Comparison of ENCODE assay signal across 17 cellular contexts in the genomic region with DNA sequence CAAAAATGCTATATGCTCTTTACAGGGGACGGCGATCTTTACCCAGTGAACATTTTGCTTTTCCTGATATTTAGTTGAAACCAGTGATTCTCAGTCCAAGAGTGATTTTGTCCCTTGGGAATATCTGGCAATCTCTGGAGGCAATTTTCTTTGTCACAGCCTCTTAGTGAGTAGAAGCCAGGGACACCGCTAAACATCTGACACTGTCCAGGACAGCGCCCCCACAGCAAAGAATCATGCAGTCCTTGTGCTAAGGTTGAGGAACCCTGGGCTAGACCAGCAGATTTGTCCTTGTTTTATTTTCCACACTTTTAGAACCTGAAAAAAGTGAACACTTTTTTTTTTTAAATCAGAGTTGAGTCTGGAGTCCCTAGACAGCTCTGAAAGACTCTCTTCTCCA. TPM values are rescaled to one million over a fixed set of nuclear protein-coding genes. Genes with fewer than 3 reads are reported as not detected.
A peak's percentile ranks its signal among the peaks of the same experiment; 100 is the strongest.
DNase-seq lines count a peak whose midpoint lies in the region; ATAC-seq, FAIRE-seq and TF ChIP-seq lines count a peak whose summit lies in the region.
"Had no signal": no experiment of that assay in that cellular context is flagged by ENCODE, and none has a peak within 500 bp of the region (broad histone marks: within the 10 kb centered on the region; RNA-seq: fewer than 3 reads in every experiment).

No MANE protein-coding gene starts in this region.

- H3K4me2 ChIP-seq in HCT116 (ENCODE audit: low read length): no peak overlapping the region

- peaks cover 5% of the 10 kb centered on the region; the same call in 1 of the 2 replicates for H4K20me1 ChIP-seq in HCT116 (ENCODE audit: insufficient read depth)

- H3K4me3 ChIP-seq in HCT116 (replicated peaks in 1 of 2; ENCODE audit: low read depth in 1 of 2, low read length in 2 of 2): no peak overlapping the region
- no peak overlapping the region for H3K4me3 ChIP-seq in RWPE2 (ENCODE audit: severe bottlenecking)
- H3K4me3 ChIP-seq: gastrocnemius medialis had no signal

- intact Hi-C loops in HCT116 (cut with micrococcal nuclease): no loop called here

- ATAC-seq in HCT116 (peak; percentile 58; the same call in 1 of the 2 replicates), RWPE2 (ENCODE audit: low read depth) (peak; percentile 4; the same call in 2 of the 3 replicates)
- ATAC-seq: activated T-helper 17 cell treated with anti-CD3 and anti-CD28 coated beads, Interleukin-2, amount 50 U/mL, for 72 hours; gastrocnemius medialis had no signal

- TF ChIP-seq POLR2A in HCT116 (IDR thresholded peaks at IDR 0.05; ENCODE audit: borderline replicate concordance, extremely low read depth, insufficient read depth, insufficient read length): no peak
- TF ChIP-seq POLR2A in H54 (IDR thresholded peaks at IDR 0.05; ENCODE audit: low read depth, low read length): no peak

- H3K27ac ChIP-seq in HCT116 (ENCODE audit: low read depth, low read length) (no peak overlapping the region), RWPE2 (ENCODE audit: poor library complexity, severe bottlenecking) (peak overlapping the region; percentile 91), caudate nucleus (ENCODE audit: low read depth, low read length) (peak overlapping the region; percentile 67)
- H3K27ac ChIP-seq: gastrocnemius medialis had no signal

- H3K9ac ChIP-seq in HCT116 (ENCODE audit: low read length): no peak overlapping the region

- CTCF ChIA-PET in HCT116 (lab: Charles Lee): no interaction called here

- DNase-seq in HCT116 (ENCODE audit: low read depth, low spot score) (no peak), RWPE2 (ENCODE audit: low spot score) (no peak), caudate nucleus (lab: John Stamatoyannopoulos, UW) (no peak), pons (ENCODE audit: low spot score) (peak; percentile 29), DMS 273 treated with DMSO at 0.1 percent for 48 hours (lab: John Stamatoyannopoulos, UW) (no peak), HTR-8/SVneo (ENCODE audit: insufficient read length, low spot score) (no peak), H54 (ENCODE audit: insufficient read length, low spot score) (no peak)
- DNase-seq in activated CD4-positive, alpha-beta T cell treated with anti-CD3 and anti-CD28 coated beads for 1 hour: no peak
- DNase-seq: activated CD4-positive, CD25-positive, alpha-beta regulatory T cell; AML-193; Caco-2; gastrocnemius medialis; NCI-H2081; NCI-H526 treated with DMSO at 0.1 percent for 48 hours; occipital lobe; stimulated activated CD4-positive, alpha-beta T cell treated with anti-CD3 and anti-CD28 coated beads, Interleukin-2, amount 100 ng/mL, for 48 hours had no signal

- peak in 2 of 3 experiments; percentile 17 to 19; a peak in 2 of 6 replicates for TF ChIP-seq CTCF in HCT116 (IDR thresholded peaks at IDR 0.05 in 2 of 3, conservative IDR thresholded peaks at IDR 0.05 in 1 of 3; ENCODE audit: borderline replicate concordance in 1 of 3, insufficient read depth in 1 of 3, low read depth in 2 of 3, low read length in 2 of 3)
- TF ChIP-seq CTCF in RWPE2 (IDR thresholded peaks at IDR 0.05; ENCODE audit: poor library complexity, severe bottlenecking): no peak

- RAD21 ChIA-PET in HCT116 (lab: Charles Lee; ENCODE audit: low non-redundant PET in 1 of 2, low total read pairs in 2 of 2, uncharacterized antibody in 2 of 2, unreplicated experiment in 2 of 2): no interaction called here

- peaks cover 86% of the 10 kb centered on the region for H3K79me2 ChIP-seq in HCT116 (ENCODE audit: insufficient read depth, low read length)

- H3K4me1 ChIP-seq in HCT116 (ENCODE audit: control insufficient read depth in 1 of 2, insufficient read depth in 2 of 2, low read length in 2 of 2): peaks cover 11 to 43% of the 10 kb centered on the region in 2 experiments; a peak in 3 of 4 replicates
- peaks cover 52% of the 10 kb centered on the region for H3K4me1 ChIP-seq in RWPE2 (ENCODE audit: insufficient read depth, poor library complexity, severe bottlenecking)
- H3K4me1 ChIP-seq: Caco-2, gastrocnemius medialis had no signal

- no peaks in the 10 kb centered on the region for H3K9me3 ChIP-seq in HCT116 (ENCODE audit: control insufficient read depth in 1 of 2, insufficient read depth in 1 of 2, low read depth in 1 of 2, low read length in 2 of 2)
- H3K9me3 ChIP-seq in RWPE2 (ENCODE audit: severe bottlenecking): no peaks in the 10 kb centered on the region
- H3K9me3 ChIP-seq: Caco-2, gastrocnemius medialis had no signal

- no peak overlapping the region for H2AFZ ChIP-seq in HCT116 (ENCODE audit: low read depth, low read length, poor library complexity, severe bottlenecking)

- FAIRE-seq in HTR-8/SVneo (lab: Jason Lieb, UNC): no peak
- FAIRE-seq in H54 (lab: Jason Lieb, UNC): no peak

- no peaks in the 10 kb centered on the region for H3K27me3 ChIP-seq in HCT116 (ENCODE audit: insufficient read depth, low read length)
- H3K27me3 ChIP-seq in RWPE2 (ENCODE audit: insufficient read depth, poor library complexity, severe bottlenecking): no peaks in the 10 kb centered on the region
- H3K27me3 ChIP-seq: gastrocnemius medialis had no signal

- H3K9me2 ChIP-seq in HCT116 (ENCODE audit: insufficient read depth): no peaks in the 10 kb centered on the region

- BruUV-seq in HCT116 (replicated peaks; lab: Mats Ljungman, UMichigan): no TSS peak

- H3K36me3 ChIP-seq in HCT116 (ENCODE audit: control insufficient read depth in 1 of 2, insufficient read depth in 2 of 2, low read length in 2 of 2) (peaks cover 0 to 3% of the 10 kb centered on the region in 2 experiments; a peak in 1 of 4 replicates), RWPE2 (ENCODE audit: low read depth) (peaks cover 11% of the 10 kb centered on the region)
- H3K36me3 ChIP-seq: gastrocnemius medialis had no signal

- POLR2A ChIA-PET in HCT116 (lab: Charles Lee): no interaction called here

- TF ChIP-seq RAD21 in HCT116 (IDR thresholded peaks at IDR 0.05; ENCODE audit: low read depth): no peak

TF ChIP-seq in HCT116, 20 proteins besides CTCF, POLR2A, EP300 and RAD21:
- TF ChIP-seq FOSL1 (IDR thresholded peaks at IDR 0.05; ENCODE audit: low read depth) (no peak), SRF (IDR thresholded peaks at IDR 0.05; ENCODE audit: low read depth) (no peak), JUND (IDR thresholded peaks at IDR 0.05) (no peak), SP1 (IDR thresholded peaks at IDR 0.05; ENCODE audit: low read depth) (no peak), CBX3 (IDR thresholded peaks at IDR 0.05; ENCODE audit: low read depth) (no peak), EZH2phosphoT487 (IDR thresholded peaks at IDR 0.05; ENCODE audit: borderline replicate concordance) (no peak), EZH2 (IDR thresholded peaks at IDR 0.05) (no peak), SIN3A (IDR thresholded peaks at IDR 0.05; ENCODE audit: low read depth) (no peak), EGR1 (IDR thresholded peaks at IDR 0.05; ENCODE audit: low read depth) (no peak), CEBPB (IDR thresholded peaks at IDR 0.05; ENCODE audit: low read depth) (no peak)
- TF ChIP-seq, protein P1, sequence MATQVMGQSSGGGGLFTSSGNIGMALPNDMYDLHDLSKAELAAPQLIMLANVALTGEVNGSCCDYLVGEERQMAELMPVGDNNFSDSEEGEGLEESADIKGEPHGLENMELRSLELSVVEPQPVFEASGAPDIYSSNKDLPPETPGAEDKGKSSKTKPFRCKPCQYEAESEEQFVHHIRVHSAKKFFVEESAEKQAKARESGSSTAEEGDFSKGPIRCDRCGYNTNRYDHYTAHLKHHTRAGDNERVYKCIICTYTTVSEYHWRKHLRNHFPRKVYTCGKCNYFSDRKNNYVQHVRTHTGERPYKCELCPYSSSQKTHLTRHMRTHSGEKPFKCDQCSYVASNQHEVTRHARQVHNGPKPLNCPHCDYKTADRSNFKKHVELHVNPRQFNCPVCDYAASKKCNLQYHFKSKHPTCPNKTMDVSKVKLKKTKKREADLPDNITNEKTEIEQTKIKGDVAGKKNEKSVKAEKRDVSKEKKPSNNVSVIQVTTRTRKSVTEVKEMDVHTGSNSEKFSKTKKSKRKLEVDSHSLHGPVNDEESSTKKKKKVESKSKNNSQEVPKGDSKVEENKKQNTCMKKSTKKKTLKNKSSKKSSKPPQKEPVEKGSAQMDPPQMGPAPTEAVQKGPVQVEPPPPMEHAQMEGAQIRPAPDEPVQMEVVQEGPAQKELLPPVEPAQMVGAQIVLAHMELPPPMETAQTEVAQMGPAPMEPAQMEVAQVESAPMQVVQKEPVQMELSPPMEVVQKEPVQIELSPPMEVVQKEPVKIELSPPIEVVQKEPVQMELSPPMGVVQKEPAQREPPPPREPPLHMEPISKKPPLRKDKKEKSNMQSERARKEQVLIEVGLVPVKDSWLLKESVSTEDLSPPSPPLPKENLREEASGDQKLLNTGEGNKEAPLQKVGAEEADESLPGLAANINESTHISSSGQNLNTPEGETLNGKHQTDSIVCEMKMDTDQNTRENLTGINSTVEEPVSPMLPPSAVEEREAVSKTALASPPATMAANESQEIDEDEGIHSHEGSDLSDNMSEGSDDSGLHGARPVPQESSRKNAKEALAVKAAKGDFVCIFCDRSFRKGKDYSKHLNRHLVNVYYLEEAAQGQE (IDR thresholded peaks at IDR 0.05; ENCODE audit: low read depth): no peak

RNA-seq across cellular contexts. Expression of a gene that starts 13.1 kb away (rescaled TPM):
- 29.3 TPM for total RNA-seq in HCT116 (2021; ENCODE audit: unreplicated experiment)
- polyA plus RNA-seq in HCT116 (2012): 13.5 and 14.9 TPM in 2 replicates
- total RNA-seq: Caco-2 had no signal

RNA-seq across cellular contexts. Expression of a gene that starts 32.8 kb away (rescaled TPM):
- 28.3 TPM for total RNA-seq in HCT116 (2021; ENCODE audit: unreplicated experiment)
- 11.9 and 13.4 TPM in 2 replicates for polyA plus RNA-seq in HCT116 (2012)
